ENCODE assay signal across 27 cellular contexts in genomic region chr17:61345825-61346628, GRCh38. TPM values are rescaled to one million over a fixed set of nuclear protein-coding genes. Genes with fewer than 3 reads are reported as not detected.
"Had no signal": no experiment of that assay in that cellular context is flagged by ENCODE, and none has a peak within 500 bp of the region (broad histone marks: within the 10 kb centered on the region; RNA-seq: fewer than 3 reads in every experiment).

No MANE protein-coding gene starts in this region.

- H3K27ac Mint-ChIP-seq: activated CD4-positive, alpha-beta T cell treated with anti-CD3 and anti-CD28 coated beads for 36 hours; activated naive CD8-positive, alpha-beta T cell; activated T-cell treated with anti-CD3 and anti-CD28 coated beads, Interleukin-2, amount 50 U/mL, for 72 hours; dendritic cell treated with granulocyte-macrophage colony-stimulating factor and Interleukin-4, amounts not matched to agents 40 ng/mL and 50 ng/mL, for 4 days; endodermal cell; mesothelial cell of epicardium; naive B cell; nephron progenitor cell; stimulated activated naive CD8-positive, alpha-beta T cell treated with anti-CD3 and anti-CD28 coated beads, Interleukin-15, Interleukin-2, amounts not matched to agents 100 ng/mL and 50 ng/mL, for 24 hours had no signal

- H3K36me3 Mint-ChIP-seq: activated naive CD8-positive, alpha-beta T cell; naive B cell had no signal

- FAIRE-seq: bronchial epithelial cell, islet of Langerhans, pancreas had no signal

- H3K36me3 ChIP-seq: esophagus muscularis mucosa, heart right ventricle, pancreas, prostate gland, thoracic aorta, uterus had no signal

- DNase-seq: activated CD4-positive, alpha-beta T cell treated with anti-CD3 and anti-CD28 coated beads for 36 hours; activated CD4-positive, CD25-positive, alpha-beta regulatory T cell; activated effector memory CD4-positive, alpha-beta T cell treated with Interleukin-2 at 50 U/mL for 16 hours; activated naive CD4-positive, alpha-beta T cell treated with Interleukin-2 at 50 U/mL for 16 hours; activated T-cell treated with anti-CD3 and anti-CD28 coated beads for 4 hours; activated T-cell treated with anti-CD3 and anti-CD28 coated beads, Interleukin-2, amount 50 U/mL, for 72 hours; anterior cingulate cortex; endodermal cell; foreskin keratinocyte; heart right ventricle; naive B cell; pancreas; stimulated activated CD4-positive, alpha-beta T cell treated with anti-CD3 and anti-CD28 coated beads, Interleukin-2, amount 100 ng/mL, for 48 hours; trophoblast cell; uterus had no signal

- H3K4me1 Mint-ChIP-seq: activated CD4-positive, alpha-beta T cell treated with anti-CD3 and anti-CD28 coated beads for 36 hours; central memory CD8-positive, alpha-beta T cell; endodermal cell; mesothelial cell of epicardium; naive B cell; nephron progenitor cell had no signal

- ATAC-seq: activated CD4-positive, alpha-beta T cell treated with anti-CD3 and anti-CD28 coated beads for 36 hours; activated T-cell treated with anti-CD3 and anti-CD28 coated beads, Interleukin-2, amount 50 U/mL, for 72 hours; foreskin keratinocyte; heart right ventricle; pancreas had no signal

- H3K27ac ChIP-seq: esophagus muscularis mucosa, foreskin keratinocyte, heart right ventricle, pancreas, prostate gland, thoracic aorta, uterus had no signal

- H3K9me3 Mint-ChIP-seq: activated T-cell treated with anti-CD3 and anti-CD28 coated beads, Interleukin-2, amount 50 U/mL, for 72 hours; central memory CD8-positive, alpha-beta T cell; dendritic cell treated with granulocyte-macrophage colony-stimulating factor and Interleukin-4, amounts not matched to agents 40 ng/mL and 50 ng/mL, for 4 days; endodermal cell; naive B cell; stimulated activated naive CD8-positive, alpha-beta T cell treated with anti-CD3 and anti-CD28 coated beads, Interleukin-15, Interleukin-2, amounts not matched to agents 100 ng/mL and 50 ng/mL, for 24 hours had no signal

- H3K4me1 ChIP-seq: esophagus muscularis mucosa, foreskin keratinocyte, heart right ventricle, pancreas, prostate gland, uterus had no signal

- H3K4me3 ChIP-seq: esophagus muscularis mucosa, heart right ventricle, pancreas, prostate gland, thoracic aorta, uterus had no signal

- H3K27me3 Mint-ChIP-seq: activated CD4-positive, alpha-beta T cell treated with anti-CD3 and anti-CD28 coated beads for 36 hours; activated naive CD8-positive, alpha-beta T cell; central memory CD8-positive, alpha-beta T cell; naive B cell; stimulated activated naive CD8-positive, alpha-beta T cell treated with anti-CD3 and anti-CD28 coated beads, Interleukin-15, Interleukin-2, amounts not matched to agents 100 ng/mL and 50 ng/mL, for 24 hours had no signal

- H3K27me3 ChIP-seq: esophagus muscularis mucosa, foreskin keratinocyte, heart right ventricle, pancreas, uterus had no signal

- H3K9me3 ChIP-seq: esophagus muscularis mucosa, heart right ventricle, pancreas, prostate gland, thoracic aorta, uterus had no signal

- H3K4me3 Mint-ChIP-seq: activated CD4-positive, alpha-beta T cell treated with anti-CD3 and anti-CD28 coated beads for 36 hours; activated naive CD8-positive, alpha-beta T cell; activated T-cell treated with anti-CD3 and anti-CD28 coated beads, Interleukin-2, amount 50 U/mL, for 72 hours; central memory CD8-positive, alpha-beta T cell; dendritic cell treated with granulocyte-macrophage colony-stimulating factor and Interleukin-4, amounts not matched to agents 40 ng/mL and 50 ng/mL, for 4 days; endodermal cell; mesothelial cell of epicardium; naive B cell; nephron progenitor cell; stimulated activated naive CD8-positive, alpha-beta T cell treated with anti-CD3 and anti-CD28 coated beads, Interleukin-15, Interleukin-2, amounts not matched to agents 100 ng/mL and 50 ng/mL, for 24 hours had no signal

RNA-seq across cellular contexts. Expression of gene TBX2, which starts 53.6 kb away (rescaled TPM):
- total RNA-seq: activated CD4-positive, alpha-beta T cell treated with anti-CD3 and anti-CD28 coated beads for 36 hours; foreskin keratinocyte; T-helper 1 cell treated with Interleukin-12 subunit alpha and Interleukin-12 subunit beta and Interleukin-4 antibody, amounts not matched to agents 30 ng/mL and 1 ng/mL, for 36 hours had no signal
- polyA plus RNA-seq: foreskin keratinocyte had no signal
